In the genomic region with DNA sequence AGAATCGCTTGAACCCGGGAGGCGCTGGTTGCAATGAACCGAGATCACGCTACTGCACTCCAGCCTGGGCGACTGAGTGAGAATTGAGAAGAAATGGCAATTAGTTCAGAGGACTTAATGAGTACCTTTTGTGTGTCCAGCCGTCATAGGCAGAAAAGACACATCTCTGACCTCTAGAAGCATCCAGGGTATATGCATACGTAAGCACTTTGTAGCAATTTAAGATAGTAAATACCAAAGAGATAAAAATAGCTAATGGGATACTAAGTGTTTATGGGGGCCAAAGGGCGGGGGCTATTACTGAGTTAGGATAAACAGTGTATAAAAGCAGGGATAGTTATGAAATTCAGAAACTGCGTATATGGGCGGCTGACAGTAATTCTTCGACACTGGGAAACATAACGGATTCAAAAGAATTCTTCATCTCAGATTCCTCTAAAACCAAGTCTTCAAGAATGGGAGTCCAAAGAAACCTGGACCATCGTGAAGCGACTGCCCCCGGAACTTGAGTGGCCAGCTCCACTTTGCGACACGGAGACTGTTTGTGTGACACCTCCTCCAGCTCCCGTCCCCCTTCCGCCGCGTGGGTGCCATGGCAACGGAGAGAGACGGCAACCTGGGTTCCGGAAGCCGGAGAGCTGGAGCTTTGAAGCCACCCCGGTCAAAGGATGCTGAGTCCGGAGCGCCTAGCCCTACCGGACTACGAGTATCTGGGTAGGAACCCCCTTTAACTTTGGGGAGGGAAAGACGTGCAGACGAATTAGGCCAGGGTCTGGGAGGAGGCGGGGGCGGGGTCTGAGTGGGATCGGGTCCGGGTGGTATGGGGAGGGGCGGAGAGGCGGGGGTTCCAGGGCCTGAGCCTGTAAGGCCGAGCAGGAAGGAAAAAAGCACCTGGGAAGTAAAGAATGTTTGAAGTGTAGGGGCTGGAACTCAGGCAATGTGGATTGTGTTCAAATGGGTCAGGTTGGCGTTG, we compare ENCODE assay signal across 8 cellular contexts. TPM values are rescaled to one million over a fixed set of nuclear protein-coding genes. Genes with fewer than 3 reads are reported as not detected.
DNase-seq lines count a peak whose midpoint lies in the region; ATAC-seq and TF ChIP-seq lines count a peak whose summit lies in the region.

A gene with protein sequence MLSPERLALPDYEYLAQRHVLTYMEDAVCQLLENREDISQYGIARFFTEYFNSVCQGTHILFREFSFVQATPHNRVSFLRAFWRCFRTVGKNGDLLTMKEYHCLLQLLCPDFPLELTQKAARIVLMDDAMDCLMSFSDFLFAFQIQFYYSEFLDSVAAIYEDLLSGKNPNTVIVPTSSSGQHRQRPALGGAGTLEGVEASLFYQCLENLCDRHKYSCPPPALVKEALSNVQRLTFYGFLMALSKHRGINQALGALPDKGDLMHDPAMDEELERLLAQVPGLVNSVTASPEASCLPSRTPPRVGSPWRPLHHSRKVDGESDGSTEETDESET (plus strand): TSS at position 624 of the 973 bp plus-strand sequence. CDS start 45 bp downstream, at position 669.

- H3K27ac ChIP-seq in DOHH2 (ENCODE audit: low read depth, low read length): no peak within 1 kb of the TSS
- peak within 1 kb of the TSS; percentile 21 for H3K27ac ChIP-seq in RWPE2 (ENCODE audit: poor library complexity, severe bottlenecking)

- peaks cover 14% of the 10 kb centered on the region for H3K4me1 ChIP-seq in DOHH2 (ENCODE audit: control insufficient read depth, low read length)
- no peaks in the 10 kb centered on the region for H3K4me1 ChIP-seq in Loucy (ENCODE audit: insufficient read depth, low read length, poor library complexity, severe bottlenecking)
- no peaks in the 10 kb centered on the region for H3K4me1 ChIP-seq in RWPE2 (ENCODE audit: insufficient read depth, poor library complexity, severe bottlenecking)

- H3K9me2 ChIP-seq in DOHH2 (replicated peaks; ENCODE audit: control insufficient read depth, low read length) (no peaks in the 10 kb centered on the region), Loucy (replicated peaks; ENCODE audit: low read depth, low read length) (no peaks in the 10 kb centered on the region)

- H4K20me1 ChIP-seq in DOHH2 (ENCODE audit: control insufficient read depth, insufficient read depth, low read depth, low read length) (no peaks in the 10 kb centered on the region), Loucy (ENCODE audit: insufficient read depth, low read length, poor library complexity, severe bottlenecking) (no peaks in the 10 kb centered on the region)

- no peak for TF ChIP-seq CTCF in DOHH2 (IDR thresholded peaks at IDR 0.05; ENCODE audit: low read depth, low read length, poor library complexity, severe bottlenecking)
- no peak for TF ChIP-seq CTCF in Loucy (conservative IDR thresholded peaks at IDR 0.05; ENCODE audit: low read length)
- no peak for TF ChIP-seq CTCF in RWPE2 (IDR thresholded peaks at IDR 0.05; ENCODE audit: poor library complexity, severe bottlenecking)
- no peak for TF ChIP-seq CTCF in fibroblast of pulmonary artery (IDR thresholded peaks at IDR 0.05; ENCODE audit: low read length, missing control alignments)

- peaks cover 6 to 8% of the 10 kb centered on the region in 2 donors for H3K27me3 Mint-ChIP-seq in natural killer cell treated with Interleukin-12 subunit alpha and Interleukin-12 subunit beta and Interleukin-15 and Interleukin-18, amount 100 ng/mL, for 72 hours

- peaks cover 14 to 19% of the 10 kb centered on the region in 2 donors for H3K4me1 Mint-ChIP-seq in natural killer cell treated with Interleukin-12 subunit alpha and Interleukin-12 subunit beta and Interleukin-15 and Interleukin-18, amount 100 ng/mL, for 72 hours (ENCODE audit: low read depth in 2 of 2)

- H3F3A ChIP-seq in DOHH2 (ENCODE audit: control insufficient read depth, insufficient read depth): no peaks in the 10 kb centered on the region
- no peaks in the 10 kb centered on the region for H3F3A ChIP-seq in Loucy (ENCODE audit: low read depth)

- H3K4me3 ChIP-seq in DOHH2 (ENCODE audit: low read length) (peak within 1 kb of the TSS; percentile 81), Loucy (ENCODE audit: low read length, poor library complexity, severe bottlenecking) (peak within 1 kb of the TSS; percentile 83), RWPE2 (ENCODE audit: severe bottlenecking) (peak within 1 kb of the TSS; percentile 43), fibroblast of pulmonary artery (replicated peaks; ENCODE audit: low read depth, low read length) (peak within 1 kb of the TSS; percentile 93)

- H3K36me3 ChIP-seq in DOHH2 (ENCODE audit: control insufficient read depth, low read length) (0 out of 2 replicates have a peak, but pooled peaks cover 3% of the 10 kb centered on the region), Loucy (ENCODE audit: insufficient read depth, low read length) (no peaks in the 10 kb centered on the region), RWPE2 (ENCODE audit: low read depth) (no peaks in the 10 kb centered on the region)

- H3K9ac ChIP-seq in Loucy (ENCODE audit: low read depth, low read length, poor library complexity, severe bottlenecking): peak within 1 kb of the TSS; percentile 66

- H3K27me3 ChIP-seq in DOHH2 (ENCODE audit: control insufficient read depth, low read length) (no peaks in the 10 kb centered on the region), Loucy (ENCODE audit: insufficient read depth, low read length, poor library complexity, severe bottlenecking) (no peaks in the 10 kb centered on the region), RWPE2 (ENCODE audit: insufficient read depth, poor library complexity, severe bottlenecking) (no peaks in the 10 kb centered on the region)

- peak; percentile 83 for DNase-seq in H4 (ENCODE audit: low spot score)
- DNase-seq in RWPE2 (ENCODE audit: low spot score): peak; percentile 95
- peak; percentile 84 for DNase-seq in activated effector memory CD4-positive, alpha-beta T cell treated with Interleukin-2 at 50 U/mL for 16 hours
- peak; percentile 96 for DNase-seq in fibroblast of pulmonary artery (ENCODE audit: low read depth)
- DNase-seq in natural killer cell treated with Interleukin-12 subunit alpha and Interleukin-12 subunit beta and Interleukin-15 and Interleukin-18, amount 100 ng/mL, for 72 hours (ENCODE audit: low spot score): peak; percentile 95
- DNase-seq in stimulated activated naive CD4-positive, alpha-beta T cell treated with Interleukin-2 at 50 U/mL for 16 hours (lab: John Stamatoyannopoulos, UW): peak; percentile 92

- H2AFZ ChIP-seq in Loucy (ENCODE audit: low read length): peak within 1 kb of the TSS; percentile 97

- H3K36me3 Mint-ChIP-seq in natural killer cell treated with Interleukin-12 subunit alpha and Interleukin-12 subunit beta and Interleukin-15 and Interleukin-18, amount 100 ng/mL, for 72 hours: no peaks in the 10 kb centered on the region

- peak within 1 kb of the TSS; percentile 79 to 84 for H3K27ac Mint-ChIP-seq in natural killer cell treated with Interleukin-12 subunit alpha and Interleukin-12 subunit beta and Interleukin-15 and Interleukin-18, amount 100 ng/mL, for 72 hours

- peak within 1 kb of the TSS; percentile 82 for H3K4me2 ChIP-seq in DOHH2 (ENCODE audit: low read length)
- H3K4me2 ChIP-seq in Loucy (ENCODE audit: low read depth, low read length, poor library complexity, severe bottlenecking): peak within 1 kb of the TSS; percentile 79

- H3K79me2 ChIP-seq in DOHH2 (ENCODE audit: control insufficient read depth, low read length) (peaks cover 15% of the 10 kb centered on the region), Loucy (ENCODE audit: insufficient read depth, low read length) (peaks cover 6% of the 10 kb centered on the region; the same call in 1 of the 2 replicates)

- no peaks in the 10 kb centered on the region for H3K9me3 Mint-ChIP-seq in natural killer cell treated with Interleukin-12 subunit alpha and Interleukin-12 subunit beta and Interleukin-15 and Interleukin-18, amount 100 ng/mL, for 72 hours

- peak; percentile 97 for ATAC-seq in RWPE2 (ENCODE audit: low read depth)
- ATAC-seq in natural killer cell treated with Interleukin-12 subunit alpha and Interleukin-12 subunit beta and Interleukin-15 and Interleukin-18, amount 100 ng/mL, for 72 hours: peak; percentile 100

- H3K4me3 Mint-ChIP-seq in natural killer cell treated with Interleukin-12 subunit alpha and Interleukin-12 subunit beta and Interleukin-15 and Interleukin-18, amount 100 ng/mL, for 72 hours: peak within 1 kb of the TSS; percentile 94

- H3K9me3 ChIP-seq in DOHH2 (ENCODE audit: control insufficient read depth, insufficient read depth, low read length) (no peaks in the 10 kb centered on the region), Loucy (ENCODE audit: insufficient read depth, low read depth, low read length) (no peaks in the 10 kb centered on the region), RWPE2 (ENCODE audit: severe bottlenecking) (no peaks in the 10 kb centered on the region)

RNA-seq across cellular contexts. Expression of the gene that starts here (rescaled TPM):
- 19.7 and 22.8 TPM in 2 replicates for total RNA-seq in H4 (2014; rRNA removed; shearing (Covaris generic))
- 10 to 100 TPM; 20.9 to 23.8 TPM for total RNA-seq in natural killer cell treated with Interleukin-12 subunit alpha and Interleukin-12 subunit beta and Interleukin-15 and Interleukin-18, amount 100 ng/mL, for 72 hours

Comparison
In these comparisons a context has a peak if more than half of its experiments do, and no peak if none do; other contexts are left out.
1. H3K4me3 ChIP-seq: peak in every context shown above with its lines; median percentile 93 in fibroblast of pulmonary artery; 83 in Loucy; 81 in DOHH2; 43 in RWPE2.